Comparison of ENCODE assay signal across 8 cellular contexts in the genomic region with DNA sequence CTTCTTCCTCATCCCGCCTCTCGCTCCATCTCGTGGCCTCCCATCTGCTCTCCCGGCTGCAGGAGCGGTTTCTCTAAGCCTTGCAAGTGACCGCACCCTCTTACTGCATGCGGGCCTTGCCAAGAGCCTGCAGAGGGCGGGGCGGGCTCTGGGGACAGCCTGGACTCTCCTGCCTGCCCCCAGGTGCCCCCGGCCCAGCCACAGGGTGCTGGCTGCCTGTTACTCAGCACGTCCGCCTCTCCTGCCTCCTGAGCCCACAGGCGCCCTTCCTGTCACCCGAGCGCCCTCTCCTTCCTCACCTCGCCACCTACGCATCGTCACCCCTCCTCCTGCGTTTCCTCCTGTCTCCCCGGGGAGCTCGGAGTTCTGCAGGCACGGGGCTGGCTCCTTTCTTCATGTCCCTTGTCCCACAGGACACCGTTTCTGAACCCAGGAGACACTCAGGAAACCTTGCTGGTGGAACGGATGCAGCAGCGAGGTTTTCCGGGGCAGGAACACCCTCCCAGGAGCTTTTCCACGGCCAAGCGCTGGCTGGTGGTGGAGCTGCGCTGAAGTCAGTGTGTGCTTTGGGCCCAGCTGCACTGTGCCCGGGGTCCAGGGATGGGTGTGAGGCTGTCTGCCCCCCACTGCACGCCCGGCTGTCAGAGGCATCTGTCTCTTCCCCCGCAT. TPM values are rescaled to one million over a fixed set of nuclear protein-coding genes. Genes with fewer than 3 reads are reported as not detected.
DNase-seq lines count a peak whose midpoint lies in the region; ATAC-seq lines count a peak whose summit lies in the region.

No MANE protein-coding gene starts in this region.

- no peaks in the 10 kb centered on the region for H3K79me2 ChIP-seq in mesendoderm (ENCODE audit: control insufficient read depth, insufficient read depth, low read length)

- peak; percentile 23 for DNase-seq in activated naive CD8-positive, alpha-beta T cell treated with anti-CD3 and anti-CD28 coated beads, Interleukin-2, amount 50 U/mL, for 16 hours (ENCODE audit: low read depth, low spot score)
- DNase-seq in mesendoderm = peak; percentile 73
- peak; percentile 66 to 85 for DNase-seq in stimulated activated CD8-positive, alpha-beta memory T cell treated with anti-CD3 and anti-CD28 coated beads, Interleukin-7, amount 100 ng/mL, for 48 hours (ENCODE audit: extremely low read depth in 1 of 2, low read depth in 1 of 2)
- no peak for DNase-seq in COLO668 (lab: John Stamatoyannopoulos, UW; ENCODE audit: unreplicated experiment)
- DNase-seq in glomerular visceral epithelial cell (ENCODE audit: extremely low spot score) = no peak

- peak overlapping the region; percentile 70 for H3K27ac Mint-ChIP-seq in T-helper 1 cell treated with Interleukin-12 subunit alpha and Interleukin-12 subunit beta and Interleukin-4 antibody, amounts not matched to agents 30 μg/mL and 1 μg/mL, for 36 hours

- no peak overlapping the region for H2BK5ac ChIP-seq in mesendoderm (ENCODE audit: low read length)

- peak overlapping the region; percentile 54 for H3K56ac ChIP-seq in mesendoderm (ENCODE audit: low read length)

- no peaks in the 10 kb centered on the region for H3K27me3 ChIP-seq in mesendoderm (ENCODE audit: insufficient read depth, low read length, poor library complexity)

- peaks cover 15% of the 10 kb centered on the region for H3K4me1 ChIP-seq in mesendoderm (ENCODE audit: control insufficient read depth, low read depth, low read length)

- no peak overlapping the region for H2BK15ac ChIP-seq in mesendoderm (replicated peaks; ENCODE audit: low read depth)

- H3K23ac ChIP-seq in mesendoderm (ENCODE audit: low read length) = no peak overlapping the region

- H3K9me3 Mint-ChIP-seq in T-helper 1 cell treated with Interleukin-12 subunit alpha and Interleukin-12 subunit beta and Interleukin-4 antibody, amounts not matched to agents 30 μg/mL and 1 μg/mL, for 36 hours = peaks cover 10% of the 10 kb centered on the region

- peak overlapping the region; percentile 80 for H3K4me3 Mint-ChIP-seq in T-helper 1 cell treated with Interleukin-12 subunit alpha and Interleukin-12 subunit beta and Interleukin-4 antibody, amounts not matched to agents 30 μg/mL and 1 μg/mL, for 36 hours

- H3K27ac ChIP-seq in mesendoderm (ENCODE audit: low read depth, low read length) = no peak overlapping the region

- no peaks in the 10 kb centered on the region for H3K27me3 Mint-ChIP-seq in T-helper 1 cell treated with Interleukin-12 subunit alpha and Interleukin-12 subunit beta and Interleukin-4 antibody, amounts not matched to agents 30 μg/mL and 1 μg/mL, for 36 hours (ENCODE audit: low read depth)

- H4K8ac ChIP-seq in mesendoderm (ENCODE audit: low read depth, low read length) = no peak overlapping the region

- no peak overlapping the region for H3K4me2 ChIP-seq in mesendoderm (ENCODE audit: low read length)

- no peaks in the 10 kb centered on the region for H3K36me3 ChIP-seq in mesendoderm (ENCODE audit: control insufficient read depth, insufficient read depth, low read length)

- H4K5ac ChIP-seq in mesendoderm (ENCODE audit: low read length) = no peak overlapping the region

- H3K36me3 Mint-ChIP-seq in T-helper 1 cell treated with Interleukin-12 subunit alpha and Interleukin-12 subunit beta and Interleukin-4 antibody, amounts not matched to agents 30 μg/mL and 1 μg/mL, for 36 hours (ENCODE audit: low read depth) = peaks cover 12% of the 10 kb centered on the region

- H3K9ac ChIP-seq in mesendoderm (ENCODE audit: low read length) = no peak overlapping the region

- no peak overlapping the region for H3K18ac ChIP-seq in mesendoderm (ENCODE audit: low read length)

- H3K79me1 ChIP-seq in mesendoderm (ENCODE audit: low read length) = no peaks in the 10 kb centered on the region

- WGBS in mesendoderm (ENCODE audit: extremely low coverage, insufficient coverage, low lambda C conversion rate) = no CpG with 5 or more reads among the region's 33 CpGs

- peaks cover 53% of the 10 kb centered on the region for H3K4me1 Mint-ChIP-seq in T-helper 1 cell treated with Interleukin-12 subunit alpha and Interleukin-12 subunit beta and Interleukin-4 antibody, amounts not matched to agents 30 μg/mL and 1 μg/mL, for 36 hours (ENCODE audit: low read depth)

- H3K4ac ChIP-seq in mesendoderm (ENCODE audit: low read depth, low read length) = no peak overlapping the region

- H2BK120ac ChIP-seq in mesendoderm (ENCODE audit: low read depth, low read length) = no peak overlapping the region

- ATAC-seq in GM18909 (IDR thresholded peaks at IDR 0.05; ENCODE audit: poor library complexity, unreplicated experiment) = peak; percentile 76
- peak; percentile 63 for ATAC-seq in HG03066 (IDR thresholded peaks at IDR 0.05; ENCODE audit: low read depth, unreplicated experiment)

- no peak overlapping the region for H3K4me3 ChIP-seq in mesendoderm (ENCODE audit: low read length)

- no peak overlapping the region for H2AK5ac ChIP-seq in mesendoderm (ENCODE audit: low read length)

RNA-seq across cellular contexts. Expression of gene HPCAL1, which starts 28.5 kb away (rescaled TPM):
- polyA plus RNA-seq in mesendoderm (2013, experiment 1 of 2) = 9.2 TPM
- polyA plus RNA-seq in mesendoderm (2013, experiment 2 of 2) = 8.8 TPM

Comparison
In these comparisons a context has a peak if more than half of its experiments do, and no peak if none do; other contexts are left out.
1. DNase-seq: peak in activated naive CD8-positive, alpha-beta T cell treated with anti-CD3 and anti-CD28 coated beads, Interleukin-2, amount 50 U/mL, for 16 hours (single experiment), mesendoderm (single experiment) and stimulated activated CD8-positive, alpha-beta memory T cell treated with anti-CD3 and anti-CD28 coated beads, Interleukin-7, amount 100 ng/mL, for 48 hours (2 of 2); none in COLO668 (single experiment) and glomerular visceral epithelial cell (single experiment).